14 cellular contexts compared by ENCODE assay signal in the genomic region with DNA sequence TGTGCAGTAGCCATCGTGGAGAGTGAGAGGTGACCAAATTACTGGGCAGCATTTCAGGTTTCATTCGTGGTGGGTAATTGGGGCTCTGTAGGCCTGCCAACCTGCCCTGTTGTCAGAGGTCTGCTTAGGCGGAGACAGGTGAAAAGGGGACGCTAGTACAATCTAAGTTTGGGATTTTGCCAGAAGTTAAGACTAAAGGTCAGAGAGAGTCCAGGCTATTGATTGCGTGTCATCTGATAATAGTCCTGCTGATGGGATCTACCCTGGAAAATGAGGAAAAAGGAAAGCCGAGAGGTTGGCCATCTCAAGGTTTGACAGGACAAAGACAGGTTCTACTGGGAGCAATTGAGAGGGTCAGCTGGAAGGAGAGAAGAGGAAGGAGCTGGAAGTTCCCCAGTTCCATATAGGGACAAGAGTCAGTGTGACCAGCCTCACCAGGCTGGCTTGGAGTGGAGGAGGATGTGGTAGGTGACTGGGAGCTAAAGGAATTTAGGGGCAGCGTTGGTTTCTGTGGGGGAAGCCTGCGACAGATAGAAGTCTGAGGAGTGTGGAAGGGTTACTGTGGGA. TPM values are rescaled to one million over a fixed set of nuclear protein-coding genes. Genes with fewer than 3 reads are reported as not detected.
DNase-seq lines count a peak whose midpoint lies in the region; ATAC-seq, FAIRE-seq and TF ChIP-seq lines count a peak whose summit lies in the region.
"Had no signal": no experiment of that assay in that cellular context is flagged by ENCODE, and none has a peak within 500 bp of the region (broad histone marks: within the 10 kb centered on the region; RNA-seq: fewer than 3 reads in every experiment).

No MANE protein-coding gene starts in this region.

- DNase-seq in A549 (ENCODE audit: low read depth in 1 of 2, low spot score in 1 of 2) (no peak), HuH-7 (ENCODE audit: low spot score) (peak; percentile 69), middle frontal gyrus (ENCODE audit: extremely low spot score, low spot score) (no peak), Caco-2 (no peak)
- DNase-seq in activated T-cell treated with anti-CD3 and anti-CD28 coated beads, Interleukin-2, amount 50 U/mL, for 72 hours = no peak
- DNase-seq: activated naive CD4-positive, alpha-beta T cell treated with anti-CD3 and anti-CD28 coated beads, Interleukin-2, amount 10 ng/mL, durations not matched to agents 7 days and 5 days; caudate nucleus; kidney; nephron progenitor cell had no signal

- H3K4me2 ChIP-seq in A549 = no peak overlapping the region

- no peaks in the 10 kb centered on the region for H3K9me3 Mint-ChIP-seq in Caco-2 (ENCODE audit: unreplicated experiment)
- H3K9me3 Mint-ChIP-seq in activated T-cell treated with anti-CD3 and anti-CD28 coated beads, Interleukin-2, amount 50 U/mL, for 72 hours = no peaks in the 10 kb centered on the region
- H3K9me3 Mint-ChIP-seq: activated naive CD4-positive, alpha-beta T cell treated with anti-CD3 and anti-CD28 coated beads, Interleukin-2, amount 10 ng/mL, durations not matched to agents 7 days and 5 days had no signal

- H3K27ac ChIP-seq in A549 = no peak overlapping the region
- H3K27ac ChIP-seq in duodenal mucosa (ENCODE audit: low read depth, low read length) = peak overlapping the region; percentile 58
- H3K27ac ChIP-seq in mucosa of rectum (ENCODE audit: low read depth in 2 of 2, low read length in 2 of 2) = peak overlapping the region; percentile 79 to 93
- H3K27ac ChIP-seq: skin epidermis had no signal

- intact Hi-C loops in Caco-2 (cut with micrococcal nuclease; ENCODE audit: unreplicated experiment) = no loop called here

- H3K4me1 Mint-ChIP-seq in Caco-2 (ENCODE audit: low read depth, unreplicated experiment) = no peaks in the 10 kb centered on the region
- peaks cover 17% of the 10 kb centered on the region for H3K4me1 Mint-ChIP-seq in activated T-cell treated with anti-CD3 and anti-CD28 coated beads, Interleukin-2, amount 50 U/mL, for 72 hours (ENCODE audit: low read depth)

- H3K4me3 Mint-ChIP-seq in Caco-2 (ENCODE audit: unreplicated experiment) = no peak overlapping the region
- H3K4me3 Mint-ChIP-seq in activated T-cell treated with anti-CD3 and anti-CD28 coated beads, Interleukin-2, amount 50 U/mL, for 72 hours = no peak overlapping the region
- H3K4me3 Mint-ChIP-seq: activated naive CD4-positive, alpha-beta T cell treated with anti-CD3 and anti-CD28 coated beads, Interleukin-2, amount 10 ng/mL, durations not matched to agents 7 days and 5 days; nephron progenitor cell had no signal

- peak overlapping the region; percentile 27 to 55 for H3K9ac ChIP-seq in duodenal mucosa (ENCODE audit: low read depth in 1 of 2, low read length in 2 of 2)
- peak overlapping the region; percentile 38 to 65 for H3K9ac ChIP-seq in mucosa of rectum (ENCODE audit: low read depth in 1 of 2, low read length in 2 of 2)

- no peak for TF ChIP-seq POLR2A in A549 (IDR thresholded peaks at IDR 0.05; ENCODE audit: low read length)

- BruUV-seq in Caco-2 (replicated peaks; lab: Mats Ljungman, UMichigan) = no TSS peak

- no peaks in the 10 kb centered on the region for H3K27me3 Mint-ChIP-seq in Caco-2 (ENCODE audit: insufficient read depth, unreplicated experiment)
- no peaks in the 10 kb centered on the region for H3K27me3 Mint-ChIP-seq in activated T-cell treated with anti-CD3 and anti-CD28 coated beads, Interleukin-2, amount 50 U/mL, for 72 hours (ENCODE audit: low read depth)
- H3K27me3 Mint-ChIP-seq: activated naive CD4-positive, alpha-beta T cell treated with anti-CD3 and anti-CD28 coated beads, Interleukin-2, amount 10 ng/mL, durations not matched to agents 7 days and 5 days had no signal

- no peak for TF ChIP-seq RAD21 in A549 (conservative IDR thresholded peaks at IDR 0.05 in 1 of 2, IDR thresholded peaks at IDR 0.05 in 1 of 2)

- H3K4me1 ChIP-seq in A549 (no peaks in the 10 kb centered on the region), duodenal mucosa (ENCODE audit: control insufficient read depth in 1 of 2, insufficient read depth in 2 of 2, low read length in 2 of 2) (peaks cover 49% of the 10 kb centered on the region in 2 donors), mucosa of rectum (ENCODE audit: control insufficient read depth in 2 of 2, insufficient read depth in 2 of 2, low read length in 2 of 2) (peaks cover 34 to 57% of the 10 kb centered on the region in 2 donors), Caco-2 (no peaks in the 10 kb centered on the region)

- H3K27me3 ChIP-seq in duodenal mucosa (ENCODE audit: control insufficient read depth in 1 of 2, insufficient read depth in 2 of 2, low read length in 2 of 2) = no peaks in the 10 kb centered on the region
- no peaks in the 10 kb centered on the region for H3K27me3 ChIP-seq in mucosa of rectum (ENCODE audit: control insufficient read depth in 2 of 2, insufficient read depth in 2 of 2, low read length in 2 of 2)
- H3K27me3 ChIP-seq in Caco-2 (replicated peaks; ENCODE audit: control insufficient read depth, insufficient read depth, low read length) = no peaks in the 10 kb centered on the region

- H3K4me3 ChIP-seq in A549 (no peak overlapping the region), duodenal mucosa (ENCODE audit: low read depth in 1 of 2, low read length in 2 of 2) (peak overlapping the region; percentile 24 to 61), mucosa of rectum (ENCODE audit: low read length in 2 of 2) (peak overlapping the region in 1 of 2 donors; percentile 54), Caco-2 (ENCODE audit: low read depth, low read length) (no peak overlapping the region)
- H3K4me3 ChIP-seq: skin epidermis had no signal

- TF ChIP-seq CTCF in A549 (IDR thresholded peaks at IDR 0.05) (no peak), Caco-2 (IDR thresholded peaks at IDR 0.05; ENCODE audit: insufficient read depth in 1 of 2, low read depth in 1 of 2, low read length in 1 of 2, severe bottlenecking in 1 of 2, unreplicated experiment in 1 of 2) (no peak)

- peak; percentile 17 to 32; a peak in 3 of 6 replicates for ATAC-seq in A549
- no peak for ATAC-seq in GM21717 (IDR thresholded peaks at IDR 0.05; ENCODE audit: unreplicated experiment)
- ATAC-seq in activated T-cell treated with anti-CD3 and anti-CD28 coated beads, Interleukin-2, amount 50 U/mL, for 72 hours (replicated peaks in 1 of 2) = no peak

- H3K36me3 ChIP-seq in duodenal mucosa (ENCODE audit: control insufficient read depth in 1 of 2, insufficient read depth in 2 of 2, low read length in 2 of 2) (no peaks in the 10 kb centered on the region), mucosa of rectum (ENCODE audit: control insufficient read depth in 2 of 2, insufficient read depth in 2 of 2, low read length in 2 of 2) (no peaks in the 10 kb centered on the region), Caco-2 (ENCODE audit: control insufficient read depth, insufficient read depth, low read length) (no peaks in the 10 kb centered on the region)

- 91% methylated on average over 8 of the region's 8 CpGs for WGBS in A549 (ENCODE audit: missing lambda C conversion rate)

- CTCF ChIA-PET in A549 (lab: Yijun Ruan, JAX) (interaction anchor here (0.6 to 3.6 kb wide), 2 partner anchors 59 to 275 kb away, joined by 3 to 8 read pairs; no protein-coding TSS in a partner anchor), Caco-2 (lab: Charles Lee) (no interaction called here)

- POLR2A ChIA-PET in A549 (lab: Yijun Ruan, JAX) = no interaction called here
- POLR2A ChIA-PET in Caco-2 (lab: Charles Lee) = no interaction called here

- no peak overlapping the region for H3K27ac Mint-ChIP-seq in Caco-2 (ENCODE audit: unreplicated experiment)
- H3K27ac Mint-ChIP-seq in activated T-cell treated with anti-CD3 and anti-CD28 coated beads, Interleukin-2, amount 50 U/mL, for 72 hours = no peak overlapping the region
- H3K27ac Mint-ChIP-seq: activated naive CD4-positive, alpha-beta T cell treated with anti-CD3 and anti-CD28 coated beads, Interleukin-2, amount 10 ng/mL, durations not matched to agents 7 days and 5 days; nephron progenitor cell had no signal

- no peak for TF ChIP-seq EP300 in A549 (IDR thresholded peaks at IDR 0.05)

- no peak for FAIRE-seq in A549 (lab: Jason Lieb, UNC)
- FAIRE-seq: endothelial cell of umbilical vein, kidney had no signal

- no peaks in the 10 kb centered on the region for H3K9me3 ChIP-seq in A549
- no peaks in the 10 kb centered on the region for H3K9me3 ChIP-seq in duodenal mucosa (ENCODE audit: control insufficient read depth in 1 of 2, low read length in 2 of 2)
- no peaks in the 10 kb centered on the region for H3K9me3 ChIP-seq in mucosa of rectum (ENCODE audit: control insufficient read depth in 2 of 2, low read length in 2 of 2)
- H3K9me3 ChIP-seq in Caco-2 = no peaks in the 10 kb centered on the region

- peaks cover 18% of the 10 kb centered on the region for H3K36me3 Mint-ChIP-seq in Caco-2 (ENCODE audit: insufficient read depth, unreplicated experiment)
- no peaks in the 10 kb centered on the region for H3K36me3 Mint-ChIP-seq in activated T-cell treated with anti-CD3 and anti-CD28 coated beads, Interleukin-2, amount 50 U/mL, for 72 hours (ENCODE audit: insufficient read depth in 2 of 2)

TF ChIP-seq in A549, 52 proteins besides CTCF, POLR2A, EP300 and RAD21:
- TF ChIP-seq NPAS2 (CRISPR knock-in tag; IDR thresholded peaks at IDR 0.05; ENCODE audit: borderline replicate concordance) (no peak), E2F6 (IDR thresholded peaks at IDR 0.05; ENCODE audit: borderline replicate concordance, low read depth) (no peak), GATA3 (IDR thresholded peaks at IDR 0.05; ENCODE audit: borderline replicate concordance) (no peak), HOXB5 (CRISPR knock-in tag; IDR thresholded peaks at IDR 0.05) (no peak), POLR2AphosphoS2 (conservative IDR thresholded peaks at IDR 0.05; ENCODE audit: low read length) (no peak), MAZ (IDR thresholded peaks at IDR 0.05; ENCODE audit: borderline replicate concordance, low read depth, low read length) (no peak), JUNB (IDR thresholded peaks at IDR 0.05) (no peak)

RNA-seq across cellular contexts. Expression of gene ARFGEF2, which starts 10.9 kb away (rescaled TPM):
- polyA plus RNA-seq in A549 (2011; rRNA removed) (24.3 and 27.8 TPM in 2 replicates), A549 (2017; fragmentation: RNase III; extraction: RNeasy Plus Mini Kit Qiagen cat#74134 plus additional on column Dnase treatment) (11.9 to 13.6 TPM (median 12.3 TPM) in 3 replicates)
- polyA plus RNA-seq in A549 (2012; cell fraction: cytosol; rRNA removed) = 5.5 and 7.3 TPM in 2 replicates
- 6.3 and 9.9 TPM in 2 replicates for polyA plus RNA-seq in A549 (2012; cell fraction: nucleus; rRNA removed)
- 46.3 and 49.3 TPM in 2 replicates for polyA minus RNA-seq in A549 (2011; rRNA and poly(A)+ RNA removed)
- total RNA-seq in Caco-2 (2022) = 78.8 and 83.2 TPM in 2 replicates
- 10 to 100 TPM; 23.3 to 23.6 TPM for total RNA-seq in activated T-cell treated with anti-CD3 and anti-CD28 coated beads, Interleukin-2, amount 50 U/mL, for 72 hours

Comparison
In these comparisons a context has a peak if more than half of its experiments do, and no peak if none do; other contexts are left out.
1. ATAC-seq: peak in A549 (2 of 2); none in GM21717 (single experiment) and activated T-cell treated with anti-CD3 and anti-CD28 coated beads, Interleukin-2, amount 50 U/mL, for 72 hours (0 of 2).
2. H3K27ac ChIP-seq: peak in duodenal mucosa (single experiment) and mucosa of rectum (2 of 2); none in A549 (0 of 2).
3. H3K4me3 ChIP-seq: peak in duodenal mucosa (2 of 2); none in A549 (single experiment) and Caco-2 (single experiment).